ENCODE assay signal across 8 cellular contexts in genomic region chr17:32518856-32519768, GRCh38. TPM values are rescaled to one million over a fixed set of nuclear protein-coding genes. Genes with fewer than 3 reads are reported as not detected.
DNase-seq lines count a peak whose midpoint lies in the region; ATAC-seq and TF ChIP-seq lines count a peak whose summit lies in the region.

No MANE protein-coding gene starts in this region.

- H3K27ac Mint-ChIP-seq in activated CD8-positive, alpha-beta memory T cell treated with anti-CD3 and anti-CD28 coated beads, Interleukin-2, amount 10 ng/mL, durations not matched to agents 7 days and 5 days, result peak overlapping the region; percentile 82
- H3K27ac Mint-ChIP-seq in endothelial cell (ENCODE audit: unreplicated experiment) (peak overlapping the region; percentile 81), naive B cell (peak overlapping the region; percentile 78 to 97 (median 92))

- intact Hi-C loops in testis (cut with DNase I; ENCODE audit: low total_unique reads), result no loop called here

- H3K4me3 ChIP-seq in testis, result peak overlapping the region; percentile 42 to 57

- TF ChIP-seq CTCF in GM13976 (IDR thresholded peaks at IDR 0.05; ENCODE audit: borderline replicate concordance, control extremely low read depth, extremely low read depth, insufficient read depth, missing control alignments), result no peak
- TF ChIP-seq CTCF in endothelial cell (IDR thresholded peaks at IDR 0.05; ENCODE audit: unreplicated experiment), result no peak
- TF ChIP-seq CTCF in testis (IDR thresholded peaks at IDR 0.05), result no peak

- no peaks in the 10 kb centered on the region for H3K9me3 ChIP-seq in testis

- 13 to 18% methylated on average over 49 to 53 of the region's 84 CpGs for WGBS in testis, 2 donors

- H3K27ac ChIP-seq in testis, result no peak overlapping the region

- H3K27me3 Mint-ChIP-seq in activated CD8-positive, alpha-beta memory T cell treated with anti-CD3 and anti-CD28 coated beads, Interleukin-2, amount 10 ng/mL, durations not matched to agents 7 days and 5 days, result no peaks in the 10 kb centered on the region
- H3K27me3 Mint-ChIP-seq in endothelial cell (ENCODE audit: unreplicated experiment), result peaks cover 4% of the 10 kb centered on the region
- H3K27me3 Mint-ChIP-seq in naive B cell, result no peaks in the 10 kb centered on the region

- peak; percentile 12 for ATAC-seq in activated CD8-positive, alpha-beta memory T cell treated with anti-CD3 and anti-CD28 coated beads, Interleukin-2, amount 10 ng/mL, durations not matched to agents 7 days and 5 days
- peak in 1 of 2 donors; percentile 11 for ATAC-seq in naive B cell (ENCODE audit: low read depth in 2 of 2)
- ATAC-seq in GM18858 (IDR thresholded peaks at IDR 0.05; ENCODE audit: unreplicated experiment), result no peak
- no peak for ATAC-seq in GM19452 (IDR thresholded peaks at IDR 0.05; ENCODE audit: unreplicated experiment)

- H3K4me1 Mint-ChIP-seq in activated CD8-positive, alpha-beta memory T cell treated with anti-CD3 and anti-CD28 coated beads, Interleukin-2, amount 10 ng/mL, durations not matched to agents 7 days and 5 days, result peaks cover 69% of the 10 kb centered on the region
- H3K4me1 Mint-ChIP-seq in endothelial cell (ENCODE audit: unreplicated experiment), result peaks cover 32% of the 10 kb centered on the region
- peaks cover 59 to 91% (median 82%) of the 10 kb centered on the region in 3 donors for H3K4me1 Mint-ChIP-seq in naive B cell

- peak overlapping the region; percentile 72 for H3K4me3 Mint-ChIP-seq in activated CD8-positive, alpha-beta memory T cell treated with anti-CD3 and anti-CD28 coated beads, Interleukin-2, amount 10 ng/mL, durations not matched to agents 7 days and 5 days
- H3K4me3 Mint-ChIP-seq in endothelial cell (ENCODE audit: unreplicated experiment) (peak overlapping the region; percentile 84), naive B cell (peak overlapping the region; percentile 71 to 91 (median 83))

- H3K27me3 ChIP-seq in testis, result no peaks in the 10 kb centered on the region

- DNase-seq in GM13976 (ENCODE audit: low spot score) (peak; percentile 73), NCI-H2227 (lab: John Stamatoyannopoulos, UW; ENCODE audit: unreplicated experiment) (peak; percentile 94), endothelial cell (ENCODE audit: low spot score) (peak; percentile 65), naive B cell (peak; percentile 54), testis (peak; percentile 32)
- DNase-seq in activated CD8-positive, alpha-beta memory T cell treated with anti-CD3 and anti-CD28 coated beads, Interleukin-2, amount 10 ng/mL, durations not matched to agents 7 days and 5 days, result peak; percentile 68

- in situ Hi-C loops in GM13976 (cut with MboI; ENCODE audit: low sequenced_read_pairs, unreplicated experiment), result no loop called here

- H3K9me3 Mint-ChIP-seq in activated CD8-positive, alpha-beta memory T cell treated with anti-CD3 and anti-CD28 coated beads, Interleukin-2, amount 10 ng/mL, durations not matched to agents 7 days and 5 days (ENCODE audit: low read depth), result no peaks in the 10 kb centered on the region
- H3K9me3 Mint-ChIP-seq in endothelial cell (ENCODE audit: unreplicated experiment), result no peaks in the 10 kb centered on the region
- H3K9me3 Mint-ChIP-seq in naive B cell, result peaks cover 0 to 7% (median 3%) of the 10 kb centered on the region in 7 donors

- TF ChIP-seq POLR2A in testis (IDR thresholded peaks at IDR 0.05), result no peak

- CTCF ChIA-PET in activated CD8-positive, alpha-beta memory T cell treated with anti-CD3 and anti-CD28 coated beads, Interleukin-2, amount 10 ng/mL, durations not matched to agents 7 days and 5 days (lab: Charles Lee), result interaction anchor here (1.0 to 2.1 kb wide), 5 partner anchors 22 to 75 kb away, joined by 3 to 8 read pairs (median 4); partner anchors contain the start of gene PSMD11

- peaks cover 2% of the 10 kb centered on the region for H3K36me3 Mint-ChIP-seq in activated CD8-positive, alpha-beta memory T cell treated with anti-CD3 and anti-CD28 coated beads, Interleukin-2, amount 10 ng/mL, durations not matched to agents 7 days and 5 days
- no peaks in the 10 kb centered on the region for H3K36me3 Mint-ChIP-seq in endothelial cell (ENCODE audit: low read depth, unreplicated experiment)
- no peaks in the 10 kb centered on the region for H3K36me3 Mint-ChIP-seq in naive B cell

- H3K36me3 ChIP-seq in testis (ENCODE audit: low read depth, missing control alignments), result no peaks in the 10 kb centered on the region

- H3K4me1 ChIP-seq in testis, result peaks cover 5% of the 10 kb centered on the region

RNA-seq across cellular contexts. Expression of gene CDK5R1, which starts 32.3 kb away (rescaled TPM):
- total RNA-seq in activated CD8-positive, alpha-beta memory T cell treated with anti-CD3 and anti-CD28 coated beads, Interleukin-2, amount 10 ng/mL, durations not matched to agents 7 days and 5 days, result 1 to 10 TPM; 3.3 to 3.5 TPM
- total RNA-seq in endothelial cell (ENCODE audit: unreplicated experiment) (2.2 TPM), testis (10 to 100 TPM; 13.2 to 17.0 TPM)
- polyA plus RNA-seq in naive B cell (ENCODE audit: low read depth in 6 of 6) (10 to 100 TPM in 1 of 6 donors, 1 to 10 TPM in 5; 2.7 to 11.5 (median 4.2) TPM), testis (ENCODE audit: insufficient read depth, low read depth, low replicate concordance) (16.2 TPM)

Comparison
In these comparisons a context has a peak if more than half of its experiments do, and no peak if none do; other contexts are left out.
1. DNase-seq: peak in every context shown above with its lines; median percentile 94 in NCI-H2227; 73 in GM13976; 68 in activated CD8-positive, alpha-beta memory T cell treated with anti-CD3 and anti-CD28 coated beads, Interleukin-2, amount 10 ng/mL, durations not matched to agents 7 days and 5 days; 65 in endothelial cell; 54 in naive B cell; 32 in testis.